In genomic region chr1:17438176-17438976, GRCh38 we compare ENCODE assay signal across 8 cellular contexts. TPM values are rescaled to one million over a fixed set of nuclear protein-coding genes. Genes with fewer than 3 reads are reported as not detected.
DNase-seq lines count a peak whose midpoint lies in the region; ATAC-seq and TF ChIP-seq lines count a peak whose summit lies in the region.

No MANE protein-coding gene starts in this region.

- peak in 2 of 56 donors; percentile 5 to 11 for TF ChIP-seq CTCF in dorsolateral prefrontal cortex (IDR thresholded peaks at IDR 0.05 in 54 of 56, conservative IDR thresholded peaks at IDR 0.05 in 2 of 56; ENCODE audit: low read depth in 1 of 56, partially characterized antibody in 56 of 56)
- no peak for TF ChIP-seq CTCF in right lobe of liver (IDR thresholded peaks at IDR 0.05)

- H3K4me1 ChIP-seq in right lobe of liver = peaks cover 0 to 26% (median 4%) of the 10 kb centered on the region in 4 donors

- TF ChIP-seq POLR2A in GM10847 (IDR thresholded peaks at IDR 0.05; ENCODE audit: extremely low read depth, insufficient read length) = peak; percentile 69
- no peak for TF ChIP-seq POLR2A in right lobe of liver (IDR thresholded peaks at IDR 0.05)

- intact Hi-C loops in dorsolateral prefrontal cortex (cut with DNase I) = loop anchor here in 1 of 2 donors (10.0 kb wide), 3 partner anchors 194 to 384 kb away; partner anchors contain the start of genes PADI3 and SDHB
- intact Hi-C loops in right lobe of liver (cut with DNase I) = no loop called here

- no peaks in the 10 kb centered on the region for H3K9me3 ChIP-seq in right lobe of liver

- H3K4me3 ChIP-seq in dorsolateral prefrontal cortex = peak overlapping the region; percentile 61 to 87 (median 75)
- H3K4me3 ChIP-seq in right lobe of liver = peak overlapping the region; percentile 71 to 77 (median 72)

- ATAC-seq in HG02678 (IDR thresholded peaks at IDR 0.05; ENCODE audit: unreplicated experiment) = peak; percentile 45
- peak; percentile 64 to 69 (median 66) for ATAC-seq in right lobe of liver

- 0% methylated on average over 8 of the region's 81 CpGs for WGBS in right lobe of liver (ENCODE audit: insufficient coverage, low coverage, low lambda C conversion rate, missing lambda C conversion rate)

- no peaks in the 10 kb centered on the region for H3K27me3 ChIP-seq in dorsolateral prefrontal cortex
- no peaks in the 10 kb centered on the region for H3K27me3 ChIP-seq in right lobe of liver

- DNase-seq in NCI-H2227 (lab: John Stamatoyannopoulos, UW; ENCODE audit: unreplicated experiment) = peak; percentile 76
- DNase-seq in activated CD4-positive, alpha-beta T cell treated with anti-CD3 and anti-CD28 coated beads, Interleukin-2, amount 50 U/mL, for 1 hour = peak; percentile 40
- DNase-seq in dorsolateral prefrontal cortex = peak in 9 of 10 donors; percentile 51 to 72 (median 59)
- peak; percentile 77 to 80 (median 77) for DNase-seq in right lobe of liver
- DNase-seq in stimulated activated CD4-positive, alpha-beta T cell treated with anti-CD3 and anti-CD28 coated beads, Interleukin-4, amount 100 ng/mL, for 48 hours (ENCODE audit: low read depth in 2 of 2) = peak; percentile 59 to 72
- DNase-seq in NCI-H2107 treated with DMSO at 0.1 percent for 48 hours (lab: John Stamatoyannopoulos, UW; ENCODE audit: unreplicated experiment) = no peak

- H3K27ac ChIP-seq in dorsolateral prefrontal cortex (peak overlapping the region; percentile 6 to 95 (median 84)), right lobe of liver (peak overlapping the region; percentile 62 to 80 (median 73))

- H3K36me3 ChIP-seq in right lobe of liver = no peaks in the 10 kb centered on the region

RNA-seq across cellular contexts. Expression of gene RCC2, which starts 1.1 kb away (rescaled TPM):
- total RNA-seq in dorsolateral prefrontal cortex (10 to 100 TPM; 22.3 to 50.7 (median 35.3) TPM), right lobe of liver (10 to 100 TPM in 4 of 6 experiments, 1 to 10 TPM in 2; 7.7 to 15.6 (median 11.6) TPM)
